In genomic region chr10:78205457-78205856, GRCh38 we compare ENCODE assay signal across 19 cellular contexts.
DNase-seq lines count a peak whose midpoint lies in the region; ATAC-seq and TF ChIP-seq lines count a peak whose summit lies in the region.
"Had no signal": no experiment of that assay in that cellular context is flagged by ENCODE, and none has a peak within 500 bp of the region (broad histone marks: within the 10 kb centered on the region; RNA-seq: fewer than 3 reads in every experiment).

No MANE protein-coding gene starts in this region.

- ATAC-seq in activated CD8-positive, alpha-beta T cell treated with anti-CD3 and anti-CD28 coated beads, Interleukin-2, amount 10 ng/mL, durations not matched to agents 7 days and 5 days = peak; percentile 56
- peak; percentile 44 to 67 for ATAC-seq in naive thymus-derived CD8-positive, alpha-beta T cell
- ATAC-seq: Panc1 had no signal

- TF ChIP-seq CTCF in CD14-positive monocyte (IDR thresholded peaks at IDR 0.05) = no peak
- TF ChIP-seq CTCF in GM12865 (IDR thresholded peaks at IDR 0.05; ENCODE audit: insufficient read depth, low read depth, low read length, missing control alignments) = no peak
- no peak for TF ChIP-seq CTCF in Calu3 (IDR thresholded peaks at IDR 0.05; ENCODE audit: unreplicated experiment)

- H3K4me3 Mint-ChIP-seq in CD14-positive monocyte (no peak overlapping the region), Calu3 (ENCODE audit: low read depth, unreplicated experiment) (no peak overlapping the region)
- no peak overlapping the region for H3K4me3 Mint-ChIP-seq in activated CD8-positive, alpha-beta T cell treated with anti-CD3 and anti-CD28 coated beads, Interleukin-2, amount 10 ng/mL, durations not matched to agents 7 days and 5 days
- peak overlapping the region in 2 of 10 donors; percentile 5 to 20 for H3K4me3 Mint-ChIP-seq in naive thymus-derived CD8-positive, alpha-beta T cell

- no TSS peak for BruUV-seq in Calu3 (replicated peaks; lab: Mats Ljungman, UMichigan)

- H3K27ac Mint-ChIP-seq in CD14-positive monocyte (peak overlapping the region in 4 of 7 donors; percentile 16 to 56 (median 36)), Calu3 (ENCODE audit: unreplicated experiment) (no peak overlapping the region)
- peak overlapping the region; percentile 88 for H3K27ac Mint-ChIP-seq in activated CD8-positive, alpha-beta T cell treated with anti-CD3 and anti-CD28 coated beads, Interleukin-2, amount 10 ng/mL, durations not matched to agents 7 days and 5 days
- H3K27ac Mint-ChIP-seq in naive thymus-derived CD8-positive, alpha-beta T cell = peak overlapping the region in 9 of 10 donors; percentile 30 to 82 (median 55)

- H3K9me3 Mint-ChIP-seq in CD14-positive monocyte (no peaks in the 10 kb centered on the region), Calu3 (ENCODE audit: low read depth, unreplicated experiment) (no peaks in the 10 kb centered on the region)
- H3K9me3 Mint-ChIP-seq in activated CD8-positive, alpha-beta T cell treated with anti-CD3 and anti-CD28 coated beads, Interleukin-2, amount 10 ng/mL, durations not matched to agents 7 days and 5 days (ENCODE audit: insufficient read depth) = no peaks in the 10 kb centered on the region
- H3K9me3 Mint-ChIP-seq in naive thymus-derived CD8-positive, alpha-beta T cell = no peaks in the 10 kb centered on the region

- H3K27me3 Mint-ChIP-seq in CD14-positive monocyte (ENCODE audit: low read depth in 3 of 3) (peaks cover 0 to 3% (median 2%) of the 10 kb centered on the region in 3 donors), Calu3 (ENCODE audit: unreplicated experiment) (peaks cover 96% of the 10 kb centered on the region)
- H3K27me3 Mint-ChIP-seq in activated CD8-positive, alpha-beta T cell treated with anti-CD3 and anti-CD28 coated beads, Interleukin-2, amount 10 ng/mL, durations not matched to agents 7 days and 5 days (ENCODE audit: low read depth) = peaks cover 5% of the 10 kb centered on the region
- no peaks in the 10 kb centered on the region for H3K27me3 Mint-ChIP-seq in naive thymus-derived CD8-positive, alpha-beta T cell

- H3K4me1 Mint-ChIP-seq in CD14-positive monocyte (peaks cover 14% of the 10 kb centered on the region), Calu3 (ENCODE audit: low read depth, unreplicated experiment) (no peaks in the 10 kb centered on the region)
- H3K4me1 Mint-ChIP-seq in activated CD8-positive, alpha-beta T cell treated with anti-CD3 and anti-CD28 coated beads, Interleukin-2, amount 10 ng/mL, durations not matched to agents 7 days and 5 days (ENCODE audit: low read depth) = peaks cover 25% of the 10 kb centered on the region
- H3K4me1 Mint-ChIP-seq in naive thymus-derived CD8-positive, alpha-beta T cell = peaks cover 7 to 15% (median 12%) of the 10 kb centered on the region in 4 donors

- CTCF ChIA-PET in activated CD8-positive, alpha-beta T cell treated with anti-CD3 and anti-CD28 coated beads, Interleukin-2, amount 10 ng/mL, durations not matched to agents 7 days and 5 days (lab: Charles Lee) = interaction anchor here (1.5 kb wide), 1 partner anchor 991 kb away, joined by 4 read pairs; no protein-coding TSS in a partner anchor
- CTCF ChIA-PET in Calu3 (lab: Charles Lee) = interaction anchor here (0.6 kb wide), 1 partner anchor 451 kb away, joined by 3 read pairs; no protein-coding TSS in a partner anchor

- DNase-seq in CD14-positive monocyte (ENCODE audit: low spot score) (no peak), GM12865 (ENCODE audit: low read depth) (peak; percentile 43), T1000 (lab: John Stamatoyannopoulos, UW) (no peak), germinal center (ENCODE audit: low spot score) (no peak), Calu3 (no peak)
- peak; percentile 23 for DNase-seq in activated CD8-positive, alpha-beta T cell treated with anti-CD3 and anti-CD28 coated beads, Interleukin-2, amount 10 ng/mL, durations not matched to agents 7 days and 5 days
- peak in 2 of 10 donors; percentile 8 to 17 for DNase-seq in naive thymus-derived CD8-positive, alpha-beta T cell
- DNase-seq: activated CD8-positive, alpha-beta memory T cell treated with anti-CD3 and anti-CD28 coated beads, Interleukin-2, amount 50 U/mL, for 48 hours; activated gamma-delta T cell treated with Interleukin-2 at 50 U/mL for 16 hours; effector CD8-positive, alpha-beta T cell; foreskin melanocyte; MG63; NCI-H1417 treated with DMSO at 0.1 percent for 48 hours; NCI-H510A treated with DMSO at 0.1 percent for 48 hours; SJCRH30; stimulated activated naive CD4-positive, alpha-beta T cell; thyroid gland had no signal

- H3K36me3 Mint-ChIP-seq in CD14-positive monocyte (no peaks in the 10 kb centered on the region), Calu3 (ENCODE audit: insufficient read depth, unreplicated experiment) (no peaks in the 10 kb centered on the region)
- H3K36me3 Mint-ChIP-seq in activated CD8-positive, alpha-beta T cell treated with anti-CD3 and anti-CD28 coated beads, Interleukin-2, amount 10 ng/mL, durations not matched to agents 7 days and 5 days (ENCODE audit: low read depth) = no peaks in the 10 kb centered on the region
- no peaks in the 10 kb centered on the region for H3K36me3 Mint-ChIP-seq in naive thymus-derived CD8-positive, alpha-beta T cell

- POLR2A ChIA-PET in activated CD8-positive, alpha-beta T cell treated with anti-CD3 and anti-CD28 coated beads, Interleukin-2, amount 10 ng/mL, durations not matched to agents 7 days and 5 days (lab: Charles Lee) = interaction anchor here (1.1 kb wide), 1 partner anchor 158 kb away, joined by 3 read pairs; no protein-coding TSS in a partner anchor
- POLR2A ChIA-PET in naive thymus-derived CD8-positive, alpha-beta T cell (lab: Charles Lee) = no interaction called here

- no peak overlapping the region for H3K4me3 ChIP-seq in GM12865 (ENCODE audit: low read depth, low read length)
- H3K4me3 ChIP-seq: hepatocyte, MG63, SJCRH30, thyroid gland had no signal

- intact Hi-C loops in CD14-positive monocyte (cut with micrococcal nuclease) = no loop called here
- intact Hi-C loops in Calu3 (cut with micrococcal nuclease; ENCODE audit: unreplicated experiment) = loop anchor here (10.0 kb wide), 1 partner anchor 141 kb away; no protein-coding TSS in a partner anchor

Comparison
In these comparisons a context has a peak if more than half of its experiments do, and no peak if none do; other contexts are left out.
1. DNase-seq: peak in GM12865 (single experiment) and activated CD8-positive, alpha-beta T cell treated with anti-CD3 and anti-CD28 coated beads, Interleukin-2, amount 10 ng/mL, durations not matched to agents 7 days and 5 days (single experiment); none in CD14-positive monocyte (single experiment), T1000 (single experiment), germinal center (single experiment) and Calu3 (single experiment).